ENCODE assay signal across 4 cellular contexts in genomic region chr11:45717526-45717925, GRCh38. TPM values are rescaled to one million over a fixed set of nuclear protein-coding genes. Genes with fewer than 3 reads are reported as not detected.
"Had no signal": no experiment of that assay in that cellular context is flagged by ENCODE, and none has a peak within 500 bp of the region (broad histone marks: within the 10 kb centered on the region; RNA-seq: fewer than 3 reads in every experiment).

No MANE protein-coding gene starts in this region.

- H3K4me3 ChIP-seq: GM12878 had no signal

- ATAC-seq: GM12878 had no signal

- DNase-seq: GDM1, GF-D8 had no signal

RNA-seq across cellular contexts. Expression of gene CHST1, which starts 52.1 kb away (rescaled TPM):
- total RNA-seq: G401, GM12878 had no signal
- polyA plus RNA-seq: GM12878 had no signal
